Comparison of ENCODE assay signal across 13 cellular contexts in the genomic region with DNA sequence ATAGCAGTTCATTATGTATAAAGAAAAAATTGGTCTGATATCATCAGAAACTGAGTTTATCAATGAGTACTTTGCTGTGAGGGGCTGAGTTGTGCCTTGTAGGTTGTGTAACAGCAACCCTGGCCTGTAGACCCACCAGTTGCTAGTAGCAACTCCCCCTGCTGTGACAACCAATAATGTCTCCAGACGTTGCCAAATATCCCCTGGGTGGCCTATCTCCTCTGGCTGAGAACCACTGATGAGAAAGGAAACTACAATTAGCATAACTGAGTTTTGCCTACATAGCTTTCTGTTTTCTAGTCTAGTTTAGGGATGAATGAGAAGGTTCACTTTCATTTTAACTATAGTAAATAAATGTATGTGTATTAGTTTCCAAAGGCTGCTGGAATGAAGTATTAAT.
A peak's percentile ranks its signal among the peaks of the same experiment; 100 is the strongest.
DNase-seq lines count a peak whose midpoint lies in the region; ATAC-seq and TF ChIP-seq lines count a peak whose summit lies in the region.
"Had no signal": no experiment of that assay in that cellular context is flagged by ENCODE, and none has a peak within 500 bp of the region (broad histone marks: within the 10 kb centered on the region; RNA-seq: fewer than 3 reads in every experiment).

No MANE protein-coding gene starts in this region.

- TF ChIP-seq EP300 in gastroesophageal sphincter (IDR thresholded peaks at IDR 0.05) = no peak

- peaks cover 0 to 7% (median 0%) of the 10 kb centered on the region in 3 donors for H3K9me3 ChIP-seq in gastroesophageal sphincter
- H3K9me3 ChIP-seq: uterus had no signal

- no peak overlapping the region for H3K4me3 ChIP-seq in gastroesophageal sphincter
- H3K4me3 ChIP-seq: uterus had no signal

- H3K27me3 Mint-ChIP-seq in activated CD4-positive, alpha-beta T cell treated with anti-CD3 and anti-CD28 coated beads for 36 hours = peaks cover 1% of the 10 kb centered on the region
- peaks cover 4% of the 10 kb centered on the region for H3K27me3 Mint-ChIP-seq in activated CD4-positive, alpha-beta T cell treated with anti-CD3 and anti-CD28 coated beads, Interleukin-2, amount 10 ng/mL, durations not matched to agents 7 days and 5 days

- H3K27ac Mint-ChIP-seq in activated CD4-positive, alpha-beta T cell treated with anti-CD3 and anti-CD28 coated beads for 36 hours = no peak overlapping the region
- no peak overlapping the region for H3K27ac Mint-ChIP-seq in activated CD4-positive, alpha-beta T cell treated with anti-CD3 and anti-CD28 coated beads, Interleukin-2, amount 10 ng/mL, durations not matched to agents 7 days and 5 days

- no peaks in the 10 kb centered on the region for H3K36me3 Mint-ChIP-seq in activated CD4-positive, alpha-beta T cell treated with anti-CD3 and anti-CD28 coated beads for 36 hours (ENCODE audit: low read depth)
- no peaks in the 10 kb centered on the region for H3K36me3 Mint-ChIP-seq in activated CD4-positive, alpha-beta T cell treated with anti-CD3 and anti-CD28 coated beads, Interleukin-2, amount 10 ng/mL, durations not matched to agents 7 days and 5 days (ENCODE audit: low read depth)

- H3K27ac ChIP-seq in gastroesophageal sphincter = peak overlapping the region in 3 of 4 donors; percentile 25 to 54 (median 35)

- CTCF ChIA-PET in activated CD4-positive, alpha-beta T cell treated with anti-CD3 and anti-CD28 coated beads for 36 hours (lab: Charles Lee) = no interaction called here
- CTCF ChIA-PET in activated CD4-positive, alpha-beta T cell treated with anti-CD3 and anti-CD28 coated beads, Interleukin-2, amount 10 ng/mL, durations not matched to agents 7 days and 5 days (lab: Charles Lee) = interaction anchor here (0.6 kb wide), 1 partner anchor 132 kb away, joined by 3 read pairs; no protein-coding TSS in a partner anchor

- peak; percentile 7 for DNase-seq in activated CD4-positive, alpha-beta T cell treated with anti-CD3 and anti-CD28 coated beads for 36 hours
- no peak for DNase-seq in activated CD4-positive, alpha-beta T cell treated with anti-CD3 and anti-CD28 coated beads, Interleukin-2, amount 10 ng/mL, durations not matched to agents 7 days and 5 days
- no peak for DNase-seq in activated effector memory CD4-positive, alpha-beta T cell treated with Interleukin-2 at 50 U/mL for 16 hours
- no peak for DNase-seq in A172 (ENCODE audit: low spot score)
- no peak for DNase-seq in GM03348 (ENCODE audit: low spot score)
- DNase-seq: ACHN; activated gamma-delta T cell treated with Interleukin-2 at 50 U/mL for 16 hours; NCI-H524; stimulated activated CD4-positive, alpha-beta T cell treated with anti-CD3 and anti-CD28 coated beads, Interleukin-2, amount 100 ng/mL, for 48 hours; uterus had no signal

- peaks cover 0 to 35% (median 5%) of the 10 kb centered on the region in 3 donors for H3K4me1 ChIP-seq in gastroesophageal sphincter
- H3K4me1 ChIP-seq: uterus had no signal

- no peaks in the 10 kb centered on the region for H3K27me3 ChIP-seq in gastroesophageal sphincter
- H3K27me3 ChIP-seq: uterus had no signal

- no peak for TF ChIP-seq POLR2A in gastroesophageal sphincter (IDR thresholded peaks at IDR 0.05)

- peaks cover 3% of the 10 kb centered on the region for H3K4me1 Mint-ChIP-seq in activated CD4-positive, alpha-beta T cell treated with anti-CD3 and anti-CD28 coated beads for 36 hours
- peaks cover 15% of the 10 kb centered on the region for H3K4me1 Mint-ChIP-seq in activated CD4-positive, alpha-beta T cell treated with anti-CD3 and anti-CD28 coated beads, Interleukin-2, amount 10 ng/mL, durations not matched to agents 7 days and 5 days

- POLR2A ChIA-PET in activated CD4-positive, alpha-beta T cell treated with anti-CD3 and anti-CD28 coated beads for 36 hours (lab: Charles Lee) = no interaction called here
- POLR2A ChIA-PET in activated CD4-positive, alpha-beta T cell treated with anti-CD3 and anti-CD28 coated beads, Interleukin-2, amount 10 ng/mL, durations not matched to agents 7 days and 5 days (lab: Charles Lee) = no interaction called here

- no peak overlapping the region for H3K4me3 Mint-ChIP-seq in activated CD4-positive, alpha-beta T cell treated with anti-CD3 and anti-CD28 coated beads for 36 hours
- no peak overlapping the region for H3K4me3 Mint-ChIP-seq in activated CD4-positive, alpha-beta T cell treated with anti-CD3 and anti-CD28 coated beads, Interleukin-2, amount 10 ng/mL, durations not matched to agents 7 days and 5 days

- no peak for TF ChIP-seq CTCF in gastroesophageal sphincter (IDR thresholded peaks at IDR 0.05)

- ATAC-seq in activated CD4-positive, alpha-beta T cell treated with anti-CD3 and anti-CD28 coated beads for 36 hours = peak; percentile 82
- ATAC-seq in GM21619 (IDR thresholded peaks at IDR 0.05; ENCODE audit: unreplicated experiment) (peak; percentile 97), HG03159 (IDR thresholded peaks at IDR 0.05; ENCODE audit: unreplicated experiment) (peak; percentile 92), gastroesophageal sphincter (no peak)

- intact Hi-C loops in activated CD4-positive, alpha-beta T cell treated with anti-CD3 and anti-CD28 coated beads for 36 hours (cut with DNase I, micrococcal nuclease) = no loop called here

- H3K9me3 Mint-ChIP-seq in activated CD4-positive, alpha-beta T cell treated with anti-CD3 and anti-CD28 coated beads for 36 hours (ENCODE audit: low read depth) = peaks cover 2% of the 10 kb centered on the region
- no peaks in the 10 kb centered on the region for H3K9me3 Mint-ChIP-seq in activated CD4-positive, alpha-beta T cell treated with anti-CD3 and anti-CD28 coated beads, Interleukin-2, amount 10 ng/mL, durations not matched to agents 7 days and 5 days

- H3K36me3 ChIP-seq in gastroesophageal sphincter = no peaks in the 10 kb centered on the region
- H3K36me3 ChIP-seq: uterus had no signal

- WGBS in gastroesophageal sphincter (ENCODE audit: low coverage in 1 of 2), 2 donors = 0% methylated on average over 1 of the region's 1 CpG; no CpG with 5 or more reads in 1 of the 2 donors
